8 cellular contexts compared by ENCODE assay signal in genomic region chr10:95693668-95694534, GRCh38. TPM values are rescaled to one million over a fixed set of nuclear protein-coding genes. Genes with fewer than 3 reads are reported as not detected.
DNase-seq lines count a peak whose midpoint lies in the region; ATAC-seq, FAIRE-seq and TF ChIP-seq lines count a peak whose summit lies in the region.

Gene TCTN3, minus strand, starts transcription at chr10:95693927. Its CDS starts 28 bp downstream, at chr10:95693899.

- H3K27ac ChIP-seq in WERI-Rb-1 = peak within 1 kb of the TSS; percentile 50
- H3K27ac ChIP-seq in smooth muscle cell (ENCODE audit: low read depth) = peak within 1 kb of the TSS; percentile 87

- peak; percentile 83 for FAIRE-seq in bronchial epithelial cell (lab: Jason Lieb, UNC)

- peak within 1 kb of the TSS; percentile 84 for H3K4me2 ChIP-seq in smooth muscle cell

- H3K79me2 ChIP-seq in smooth muscle cell (ENCODE audit: low read depth) = peaks cover 26% of the 10 kb centered on the region

- H3K9me3 ChIP-seq in WERI-Rb-1 (ENCODE audit: severe bottlenecking) (no peaks in the 10 kb centered on the region), smooth muscle cell (replicated peaks; ENCODE audit: low read depth) (no peaks in the 10 kb centered on the region)

- peak; percentile 98 for ATAC-seq in GM18868 (IDR thresholded peaks at IDR 0.05; ENCODE audit: unreplicated experiment)
- ATAC-seq in HG03135 (IDR thresholded peaks at IDR 0.05; ENCODE audit: unreplicated experiment) = peak; percentile 99

- no peaks in the 10 kb centered on the region for H3F3A ChIP-seq in smooth muscle cell (ENCODE audit: low read depth)

- under 1% methylated on average over 53 of the region's 53 CpGs for WGBS in smooth muscle cell (ENCODE audit: low lambda C conversion rate)

- POLR2A ChIA-PET in AG04449 (lab: Yijun Ruan, JAX) = interaction anchor here (0.8 to 1.0 kb wide), 3 partner anchors 144 to 214 kb away, joined by 3 to 4 read pairs (median 4); partner anchors contain the start of gene CC2D2B

- CTCF ChIA-PET in AG04449 (lab: Yijun Ruan, JAX) = interaction anchor here (0.5 to 7.6 kb wide), 71 partner anchors 10 to 1894 kb away, joined by 3 to 495 read pairs (median 5); partner anchors contain the start of genes ALDH18A1, CC2D2B and ENTPD1

- H4K20me1 ChIP-seq in smooth muscle cell (ENCODE audit: low read depth) = no peaks in the 10 kb centered on the region

- H3K27me3 ChIP-seq in WERI-Rb-1 (ENCODE audit: insufficient read depth, low read depth, severe bottlenecking) = no peaks in the 10 kb centered on the region
- H3K27me3 ChIP-seq in bronchial epithelial cell (ENCODE audit: control insufficient read depth, insufficient read depth, low read length) = no peaks in the 10 kb centered on the region
- no peaks in the 10 kb centered on the region for H3K27me3 ChIP-seq in smooth muscle cell (ENCODE audit: low read depth)

- H3K4me1 ChIP-seq in smooth muscle cell (ENCODE audit: low read depth) = peaks cover 12% of the 10 kb centered on the region

- peak within 1 kb of the TSS; percentile 99 for H2AFZ ChIP-seq in smooth muscle cell (ENCODE audit: low read depth)

- H3K4me3 ChIP-seq in AG04449 (ENCODE audit: low read depth, low read length) = peak within 1 kb of the TSS; percentile 98
- peak within 1 kb of the TSS; percentile 71 for H3K4me3 ChIP-seq in WERI-Rb-1 (ENCODE audit: low read depth, low read length)
- peak within 1 kb of the TSS; percentile 81 for H3K4me3 ChIP-seq in bronchial epithelial cell (ENCODE audit: low read depth, low read length)
- H3K4me3 ChIP-seq in smooth muscle cell = peak within 1 kb of the TSS; percentile 83

- TF ChIP-seq CTCF in AG04449 (IDR thresholded peaks at IDR 0.05; ENCODE audit: insufficient read depth, low read length, missing control alignments) = peak; percentile 100
- peak; percentile 97 for TF ChIP-seq CTCF in WERI-Rb-1 (IDR thresholded peaks at IDR 0.05; ENCODE audit: low read depth, low read length)
- TF ChIP-seq CTCF in bronchial epithelial cell (IDR thresholded peaks at IDR 0.05; ENCODE audit: insufficient read depth, low read length, severe bottlenecking) = peak; percentile 97
- peak; percentile 98 for TF ChIP-seq CTCF in smooth muscle cell (IDR thresholded peaks at IDR 0.05; ENCODE audit: borderline replicate concordance, insufficient read depth, poor library complexity, severe bottlenecking)

- H3K36me3 ChIP-seq in WERI-Rb-1 (peaks cover 23% of the 10 kb centered on the region), bronchial epithelial cell (ENCODE audit: control insufficient read depth, insufficient read depth, low read length) (peaks cover 2% of the 10 kb centered on the region), smooth muscle cell (ENCODE audit: low read depth) (peaks cover 2% of the 10 kb centered on the region)

- peak; percentile 98 for DNase-seq in AG04449 (ENCODE audit: low read depth, low spot score)
- DNase-seq in NCI-H2196 treated with DMSO at 0.1 percent for 48 hours (lab: John Stamatoyannopoulos, UW; ENCODE audit: unreplicated experiment) = peak; percentile 81
- peak; percentile 97 for DNase-seq in WERI-Rb-1
- DNase-seq in bronchial epithelial cell (ENCODE audit: low read depth) = peak; percentile 99
- peak; percentile 100 for DNase-seq in iPS-NIHi11 (ENCODE audit: low spot score)
- DNase-seq in smooth muscle cell (lab: John Stamatoyannopoulos, UW; ENCODE audit: unreplicated experiment) = peak; percentile 96

- peak within 1 kb of the TSS; percentile 96 for H3K9ac ChIP-seq in smooth muscle cell (ENCODE audit: low read depth)

RNA-seq across cellular contexts. Expression of gene TCTN3, which starts in this region (rescaled TPM):
- total RNA-seq in bronchial epithelial cell = 16.8 and 19.5 TPM in 2 replicates
- 52.0 and 57.2 TPM in 2 replicates for total RNA-seq in smooth muscle cell
- 57.6 and 62.8 TPM in 2 replicates for polyA plus RNA-seq in smooth muscle cell

Comparison
In these comparisons a context has a peak if more than half of its experiments do, and no peak if none do; other contexts are left out.
1. Peak in every context shown above with its lines: DNase-seq, ATAC-seq, H3K4me3 ChIP-seq and H3K27ac ChIP-seq.